ENCODE assay signal across 2 cellular contexts in genomic region chr6:43246301-43247114, GRCh38.
TF ChIP-seq lines count a peak whose summit lies in the region.

No MANE protein-coding gene starts in this region.

TF ChIP-seq in GM12891, 5 proteins besides CTCF, POLR2A, EP300 and RAD21:
- TF ChIP-seq TAF1 (IDR thresholded peaks at IDR 0.05; ENCODE audit: low read depth, low read length), result no peak
- no peak for TF ChIP-seq PAX5 (IDR thresholded peaks at IDR 0.05; ENCODE audit: insufficient read depth, low read length, severe bottlenecking)
- peak; percentile 94 for TF ChIP-seq POU2F2 (IDR thresholded peaks at IDR 0.05; ENCODE audit: low read depth, low read length)
TF ChIP-seq in GM12891: peak in this region for 1.

TF ChIP-seq in HepG2, 621 proteins besides CTCF, POLR2A, EP300 and RAD21 (continues in another document):
- peak; percentile 2; the same call in 1 of the 2 replicates for TF ChIP-seq BCL6 (CRISPR knock-in tag; IDR thresholded peaks at IDR 0.05)
- no peak; the same call in 1 of the 2 replicates for TF ChIP-seq ZNF101 (CRISPR knock-in tag; IDR thresholded peaks at IDR 0.05; ENCODE audit: borderline replicate concordance, low read depth)
- 0 out of 2 replicates have a peak, but pooled peaks have one; percentile 6 for TF ChIP-seq BHLHE40 (IDR thresholded peaks at IDR 0.05; ENCODE audit: low read length)
- peak; percentile 25; the same call in 1 of the 2 replicates for TF ChIP-seq SOX5 (CRISPR knock-in tag; IDR thresholded peaks at IDR 0.05; ENCODE audit: borderline replicate concordance)
- TF ChIP-seq SAP130 (CRISPR knock-in tag; IDR thresholded peaks at IDR 0.05; ENCODE audit: low read depth), result peak; percentile 68
- TF ChIP-seq ZNF256 (CRISPR knock-in tag; conservative IDR thresholded peaks at IDR 0.05), result no peak
- 0 out of 2 replicates have a peak, but pooled peaks have one; percentile 18 for TF ChIP-seq HOXA3 (CRISPR knock-in tag; IDR thresholded peaks at IDR 0.05)
- peak; percentile 41; the same call in 1 of the 2 replicates for TF ChIP-seq ZNF350 (CRISPR knock-in tag; IDR thresholded peaks at IDR 0.05; ENCODE audit: borderline replicate concordance, low read depth)
- 0 out of 2 replicates have a peak, but pooled peaks have one; percentile 32 for TF ChIP-seq ZBTB7B (CRISPR knock-in tag; IDR thresholded peaks at IDR 0.05)
- TF ChIP-seq HOXA9 (CRISPR knock-in tag; IDR thresholded peaks at IDR 0.05; ENCODE audit: borderline replicate concordance), result peak; percentile 51; the same call in 1 of the 2 replicates
- TF ChIP-seq KDM4B (CRISPR knock-in tag; IDR thresholded peaks at IDR 0.05), result no peak
- no peak for TF ChIP-seq GLMP (CRISPR knock-in tag; IDR thresholded peaks at IDR 0.05; ENCODE audit: borderline replicate concordance)
- TF ChIP-seq NFKB2 (CRISPR knock-in tag; IDR thresholded peaks at IDR 0.05; ENCODE audit: borderline replicate concordance), result peak; percentile 17; the same call in 1 of the 2 replicates
- TF ChIP-seq TSC22D2 (CRISPR knock-in tag; IDR thresholded peaks at IDR 0.05; ENCODE audit: borderline replicate concordance), result no peak
- TF ChIP-seq ZNF768 (CRISPR knock-in tag; IDR thresholded peaks at IDR 0.05), result peak; percentile 30; the same call in 1 of the 2 replicates
- TF ChIP-seq SYNCRIP (IDR thresholded peaks at IDR 0.05; ENCODE audit: insufficient read depth, low read depth, low read length), result no peak
- no peak for TF ChIP-seq ZNF883 (CRISPR knock-in tag; IDR thresholded peaks at IDR 0.05; ENCODE audit: not compliant biosample characterization)
- TF ChIP-seq ZNF841 (CRISPR knock-in tag; IDR thresholded peaks at IDR 0.05; ENCODE audit: borderline replicate concordance), result no peak
- peak; percentile 16; the same call in 1 of the 2 replicates for TF ChIP-seq HIVEP1 (CRISPR knock-in tag; IDR thresholded peaks at IDR 0.05)
- 0 out of 2 replicates have a peak, but pooled peaks have one; percentile 59 for TF ChIP-seq KLF13 (CRISPR knock-in tag; IDR thresholded peaks at IDR 0.05)
- no peak for TF ChIP-seq ZNF83 (CRISPR knock-in tag; IDR thresholded peaks at IDR 0.05; ENCODE audit: borderline replicate concordance)
- TF ChIP-seq ZNF224 (CRISPR knock-in tag; IDR thresholded peaks at IDR 0.05), result 0 out of 2 replicates have a peak, but pooled peaks have one; percentile 8
- TF ChIP-seq MED8 (CRISPR knock-in tag; IDR thresholded peaks at IDR 0.05; ENCODE audit: insufficient replicate concordance), result peak; percentile 54
- peak; percentile 96 for TF ChIP-seq SNAPC4 (CRISPR knock-in tag; IDR thresholded peaks at IDR 0.05)
- no peak for TF ChIP-seq FOXP1 (IDR thresholded peaks at IDR 0.05)
- no peak for TF ChIP-seq FOXP1 (CRISPR knock-in tag; IDR thresholded peaks at IDR 0.05)
- no peak for TF ChIP-seq CBFB (CRISPR knock-in tag; IDR thresholded peaks at IDR 0.05)
- TF ChIP-seq TFDP2 (CRISPR knock-in tag; IDR thresholded peaks at IDR 0.05), result no peak
- peak; percentile 53; the same call in 1 of the 2 replicates for TF ChIP-seq UBTF (CRISPR knock-in tag; IDR thresholded peaks at IDR 0.05)
- no peak for TF ChIP-seq ZBTB33 (CRISPR knock-in tag; IDR thresholded peaks at IDR 0.05)
- TF ChIP-seq MXD1 (CRISPR knock-in tag; IDR thresholded peaks at IDR 0.05), result peak; percentile 42; the same call in 1 of the 2 replicates
- TF ChIP-seq MEF2D (CRISPR knock-in tag; IDR thresholded peaks at IDR 0.05), result 0 out of 2 replicates have a peak, but pooled peaks have one; percentile 19
- TF ChIP-seq HOXA7 (CRISPR knock-in tag; IDR thresholded peaks at IDR 0.05), result no peak
- TF ChIP-seq RXRA (CRISPR knock-in tag; IDR thresholded peaks at IDR 0.05), result no peak
- 0 out of 2 replicates have a peak, but pooled peaks have one; percentile 43 for TF ChIP-seq SIN3A (IDR thresholded peaks at IDR 0.05; ENCODE audit: borderline replicate concordance, low read depth, low read length)
- peak; percentile 17; the same call in 1 of the 2 replicates for TF ChIP-seq RFXAP (CRISPR knock-in tag; IDR thresholded peaks at IDR 0.05; ENCODE audit: borderline replicate concordance)
- TF ChIP-seq ZSCAN29 (CRISPR knock-in tag; conservative IDR thresholded peaks at IDR 0.05), result no peak
- 0 out of 2 replicates have a peak, but pooled peaks have one; percentile 17 for TF ChIP-seq ZNF225 (CRISPR knock-in tag; IDR thresholded peaks at IDR 0.05)
- 0 out of 2 replicates have a peak, but pooled peaks have one; percentile 8 for TF ChIP-seq ZNF543 (CRISPR knock-in tag; IDR thresholded peaks at IDR 0.05)
- TF ChIP-seq ZNF335 (CRISPR knock-in tag; IDR thresholded peaks at IDR 0.05), result no peak
- TF ChIP-seq ZNF282 (IDR thresholded peaks at IDR 0.05; ENCODE audit: partially characterized antibody), result no peak
- TF ChIP-seq CCDC6 (CRISPR knock-in tag; IDR thresholded peaks at IDR 0.05), result no peak
- TF ChIP-seq MYPOP (CRISPR knock-in tag; IDR thresholded peaks at IDR 0.05), result 0 out of 2 replicates have a peak, but pooled peaks have one; percentile 27
- TF ChIP-seq ZKSCAN5 (CRISPR knock-in tag; IDR thresholded peaks at IDR 0.05), result 0 out of 2 replicates have a peak, but pooled peaks have one; percentile 45
- TF ChIP-seq ZNF30 (CRISPR knock-in tag; IDR thresholded peaks at IDR 0.05), result no peak
- peak; percentile 44; the same call in 1 of the 2 replicates for TF ChIP-seq ZBTB20 (CRISPR knock-in tag; IDR thresholded peaks at IDR 0.05; ENCODE audit: borderline replicate concordance, low read depth)
- TF ChIP-seq ZNF281 (CRISPR knock-in tag; IDR thresholded peaks at IDR 0.05; ENCODE audit: borderline replicate concordance), result peak; percentile 93
- peak; percentile 23; the same call in 1 of the 2 replicates for TF ChIP-seq ZFP41 (CRISPR knock-in tag; IDR thresholded peaks at IDR 0.05; ENCODE audit: borderline replicate concordance)
